9 cellular contexts compared by ENCODE assay signal in genomic region chr15:49901867-49902775, GRCh38.
DNase-seq lines count a peak whose midpoint lies in the region; ATAC-seq and TF ChIP-seq lines count a peak whose summit lies in the region.
"Had no signal": no experiment of that assay in that cellular context is flagged by ENCODE, and none has a peak within 500 bp of the region (broad histone marks: within the 10 kb centered on the region; RNA-seq: fewer than 3 reads in every experiment).

No MANE protein-coding gene starts in this region.

- intact Hi-C loops in testis (cut with DNase I; ENCODE audit: low total_unique reads), result no loop called here
- intact Hi-C loops in body of pancreas (cut with DNase I), result no loop called here

- no peaks in the 10 kb centered on the region for H3K9me3 ChIP-seq in lung (ENCODE audit: control insufficient read depth in 2 of 2, insufficient read depth in 1 of 2, low read length in 1 of 2)
- no peaks in the 10 kb centered on the region for H3K9me3 ChIP-seq in testis
- H3K9me3 ChIP-seq in body of pancreas, result no peaks in the 10 kb centered on the region

- no peak for ATAC-seq in lung (ENCODE audit: insufficient read depth, low FRiP score)
- no peak for ATAC-seq in body of pancreas
- no peak for ATAC-seq in HG02938 (IDR thresholded peaks at IDR 0.05; ENCODE audit: unreplicated experiment)
- ATAC-seq in GM19463 (IDR thresholded peaks at IDR 0.05; ENCODE audit: unreplicated experiment), result no peak
- ATAC-seq: activated T-helper 17 cell treated with anti-CD3 and anti-CD28 coated beads, Interleukin-2, amount 50 U/mL, for 72 hours had no signal

- H3K27ac ChIP-seq in brain microvascular endothelial cell (peak overlapping the region; percentile 69), lung (ENCODE audit: low read depth in 1 of 2, low read length in 1 of 2) (peak overlapping the region; percentile 59 to 66), testis (peak overlapping the region; percentile 28 to 74), body of pancreas (peak overlapping the region in 1 of 4 donors; percentile 15)

- H3K4me3 Mint-ChIP-seq in glutamatergic neuron (ENCODE audit: unreplicated experiment), result no peak overlapping the region
- H3K4me3 Mint-ChIP-seq: activated T-helper 17 cell treated with anti-CD3 and anti-CD28 coated beads, Interleukin-2, amount 50 U/mL, for 72 hours had no signal

- H3K27me3 ChIP-seq in brain microvascular endothelial cell (replicated peaks), result no peaks in the 10 kb centered on the region
- H3K27me3 ChIP-seq in lung (ENCODE audit: control insufficient read depth, insufficient read depth), result no peaks in the 10 kb centered on the region
- no peaks in the 10 kb centered on the region for H3K27me3 ChIP-seq in testis
- no peaks in the 10 kb centered on the region for H3K27me3 ChIP-seq in body of pancreas

- in situ Hi-C loops in brain microvascular endothelial cell (cut with HindIII; ENCODE audit: low pct_ligation_motif_present, low sequenced_read_pairs), result no loop called here

- TF ChIP-seq CTCF in brain microvascular endothelial cell (IDR thresholded peaks at IDR 0.05; ENCODE audit: low read depth, low read length, missing control alignments) (peak; percentile 42), lung (IDR thresholded peaks at IDR 0.05; ENCODE audit: control extremely low read depth, extremely low read depth) (no peak), testis (IDR thresholded peaks at IDR 0.05) (peak in 2 of 3 experiments; percentile 6 to 11), body of pancreas (IDR thresholded peaks at IDR 0.05) (no peak), glutamatergic neuron (IDR thresholded peaks at IDR 0.05; ENCODE audit: partially characterized antibody, unreplicated experiment) (no peak)

- H3K27ac Mint-ChIP-seq in glutamatergic neuron (ENCODE audit: unreplicated experiment), result no peak overlapping the region
- H3K27ac Mint-ChIP-seq: activated T-helper 17 cell treated with anti-CD3 and anti-CD28 coated beads, Interleukin-2, amount 50 U/mL, for 72 hours had no signal

- H3K4me1 Mint-ChIP-seq in glutamatergic neuron (ENCODE audit: low read depth, unreplicated experiment), result no peaks in the 10 kb centered on the region
- H3K4me1 Mint-ChIP-seq: activated T-helper 17 cell treated with anti-CD3 and anti-CD28 coated beads, Interleukin-2, amount 50 U/mL, for 72 hours had no signal

- no peak overlapping the region for H3K4me3 ChIP-seq in brain microvascular endothelial cell (ENCODE audit: low read depth, low read length)
- no peak overlapping the region for H3K4me3 ChIP-seq in lung
- no peak overlapping the region for H3K4me3 ChIP-seq in testis
- no peak overlapping the region for H3K4me3 ChIP-seq in body of pancreas

- H3K36me3 ChIP-seq in brain microvascular endothelial cell (replicated peaks) (no peaks in the 10 kb centered on the region), lung (ENCODE audit: control insufficient read depth in 2 of 2, insufficient read depth in 2 of 2, low read length in 2 of 2) (no peaks in the 10 kb centered on the region), testis (ENCODE audit: low read depth, missing control alignments) (no peaks in the 10 kb centered on the region), body of pancreas (replicated peaks in 1 of 2; ENCODE audit: insufficient read depth in 1 of 2, low read depth in 2 of 2) (no peaks in the 10 kb centered on the region)

- H3K4me1 ChIP-seq in lung (ENCODE audit: control insufficient read depth in 2 of 2, insufficient read depth in 2 of 2, low read length in 2 of 2), result no peaks in the 10 kb centered on the region
- peaks cover 12% of the 10 kb centered on the region for H3K4me1 ChIP-seq in testis
- no peaks in the 10 kb centered on the region for H3K4me1 ChIP-seq in body of pancreas

- no peaks in the 10 kb centered on the region for H3K36me3 Mint-ChIP-seq in glutamatergic neuron (ENCODE audit: unreplicated experiment)

- DNase-seq in LHCN-M2 (ENCODE audit: low read depth) (peak; percentile 58), brain microvascular endothelial cell (peak; percentile 34), lung (ENCODE audit: low spot score) (no peak), testis (no peak), body of pancreas (no peak), glutamatergic neuron (no peak)

- 74 to 90% methylated on average over 3 of the region's 3 CpGs for WGBS in lung, 2 donors
- WGBS in testis, 2 donors, result 52 to 67% methylated on average over 3 of the region's 3 CpGs
- 63 to 65% methylated on average over 3 of the region's 3 CpGs for WGBS in body of pancreas, 2 donors

- TF ChIP-seq POLR2A in testis (IDR thresholded peaks at IDR 0.05) (no peak), body of pancreas (IDR thresholded peaks at IDR 0.05) (no peak)

- no peaks in the 10 kb centered on the region for H3K9me3 Mint-ChIP-seq in glutamatergic neuron (ENCODE audit: unreplicated experiment)
- H3K9me3 Mint-ChIP-seq: activated T-helper 17 cell treated with anti-CD3 and anti-CD28 coated beads, Interleukin-2, amount 50 U/mL, for 72 hours had no signal

- peaks cover 3% of the 10 kb centered on the region for H3K27me3 Mint-ChIP-seq in glutamatergic neuron (ENCODE audit: unreplicated experiment)

Comparison
In these comparisons a context has a peak if more than half of its experiments do, and no peak if none do; other contexts are left out.
1. DNase-seq: peak in LHCN-M2 (single experiment) and brain microvascular endothelial cell (single experiment); none in lung (single experiment), testis (single experiment), body of pancreas (0 of 4) and glutamatergic neuron (single experiment).
2. CTCF ChIP-seq: peak in brain microvascular endothelial cell (single experiment) and testis (2 of 3); none in lung (single experiment), body of pancreas (0 of 7) and glutamatergic neuron (single experiment).